Comparison of ENCODE assay signal across 15 cellular contexts in the genomic region with DNA sequence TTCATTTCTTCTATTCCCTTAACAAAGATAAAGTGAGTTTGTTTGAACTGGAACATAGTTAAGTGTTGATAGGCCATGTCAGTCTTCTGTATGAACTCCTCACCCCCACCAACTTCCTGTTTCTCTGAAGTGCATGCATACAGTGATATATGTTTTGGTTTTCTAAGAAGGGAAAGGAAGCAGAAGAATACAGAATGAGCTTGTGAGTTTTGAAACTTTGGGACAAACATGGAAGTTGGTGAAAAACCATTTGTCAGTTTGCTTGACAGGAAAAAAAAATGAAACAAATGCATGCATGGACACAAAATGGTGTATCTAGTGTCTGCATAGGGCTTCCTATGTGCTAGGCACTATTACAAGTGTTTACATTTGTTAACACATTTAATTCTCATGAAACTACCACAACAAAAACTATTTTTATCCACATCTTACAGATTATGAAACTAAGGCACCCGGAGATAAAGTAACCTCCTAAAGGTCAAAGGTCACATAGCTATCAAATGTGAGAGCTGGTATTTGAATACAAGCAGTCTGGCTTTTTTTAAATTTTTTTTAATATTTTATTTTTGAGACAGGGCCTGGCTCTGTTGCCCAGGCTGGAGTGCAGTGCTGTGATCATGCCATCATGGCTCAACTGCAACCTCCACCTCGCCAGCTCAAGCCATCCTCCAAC.
A peak's percentile ranks its signal among the peaks of the same experiment; 100 is the strongest.
DNase-seq lines count a peak whose midpoint lies in the region; ATAC-seq, FAIRE-seq and TF ChIP-seq lines count a peak whose summit lies in the region.
"Had no signal": no experiment of that assay in that cellular context is flagged by ENCODE, and none has a peak within 500 bp of the region (broad histone marks: within the 10 kb centered on the region; RNA-seq: fewer than 3 reads in every experiment).

No MANE protein-coding gene starts in this region.

- ATAC-seq in GM19351 (IDR thresholded peaks at IDR 0.05; ENCODE audit: unreplicated experiment) (peak; percentile 64), HG03378 (IDR thresholded peaks at IDR 0.05; ENCODE audit: unreplicated experiment) (peak; percentile 51), GM21381 (IDR thresholded peaks at IDR 0.05; ENCODE audit: unreplicated experiment) (no peak), HG02981 (IDR thresholded peaks at IDR 0.05; ENCODE audit: unreplicated experiment) (no peak)
- ATAC-seq: SK-N-SH treated with all-trans-retinoic acid at 6 μM for 48 hours had no signal

- TF ChIP-seq POLR2A in GM12891 (IDR thresholded peaks at IDR 0.05; ENCODE audit: low read depth, low read length) = no peak

- no peak for FAIRE-seq in GM12891 (lab: Jason Lieb, UNC)
- FAIRE-seq: colon, islet of Langerhans had no signal

- DNase-seq in GM12891 (ENCODE audit: insufficient read length, low spot score) (no peak), SKM-1 treated with dmso at 0.1 percent for 144 hours (lab: John Stamatoyannopoulos, UW; ENCODE audit: unreplicated experiment) (peak; percentile 68), cerebellum (ENCODE audit: low spot score) (no peak)
- no peak for DNase-seq in activated effector memory CD4-positive, alpha-beta T cell treated with Interleukin-2 at 50 U/mL for 16 hours
- DNase-seq: activated CD4-positive, alpha-beta T cell treated with anti-CD3 and anti-CD28 coated beads, Interleukin-2, amount 50 U/mL, for 4 hours; activated naive CD4-positive, alpha-beta T cell treated with anti-CD3 and anti-CD28 coated beads, Interleukin-2, amount 50 U/mL, for 16 hours; naive B cell; upper lobe of left lung had no signal

TF ChIP-seq in GM12891, 5 proteins besides CTCF, POLR2A, EP300 and RAD21:
- TF ChIP-seq PAX5 (IDR thresholded peaks at IDR 0.05; ENCODE audit: insufficient read depth, low read length, severe bottlenecking) = no peak
- TF ChIP-seq SPI1 (IDR thresholded peaks at IDR 0.05; ENCODE audit: low read depth, low read length) = 0 out of 2 replicates have a peak, but pooled peaks have one; percentile 14
- TF ChIP-seq POU2F2 (IDR thresholded peaks at IDR 0.05; ENCODE audit: low read depth, low read length) = no peak

Comparison
In these comparisons a context has a peak if more than half of its experiments do, and no peak if none do; other contexts are left out.
1. ATAC-seq: peak in GM19351 (single experiment) and HG03378 (single experiment); none in GM21381 (single experiment) and HG02981 (single experiment).